In the genomic region with DNA sequence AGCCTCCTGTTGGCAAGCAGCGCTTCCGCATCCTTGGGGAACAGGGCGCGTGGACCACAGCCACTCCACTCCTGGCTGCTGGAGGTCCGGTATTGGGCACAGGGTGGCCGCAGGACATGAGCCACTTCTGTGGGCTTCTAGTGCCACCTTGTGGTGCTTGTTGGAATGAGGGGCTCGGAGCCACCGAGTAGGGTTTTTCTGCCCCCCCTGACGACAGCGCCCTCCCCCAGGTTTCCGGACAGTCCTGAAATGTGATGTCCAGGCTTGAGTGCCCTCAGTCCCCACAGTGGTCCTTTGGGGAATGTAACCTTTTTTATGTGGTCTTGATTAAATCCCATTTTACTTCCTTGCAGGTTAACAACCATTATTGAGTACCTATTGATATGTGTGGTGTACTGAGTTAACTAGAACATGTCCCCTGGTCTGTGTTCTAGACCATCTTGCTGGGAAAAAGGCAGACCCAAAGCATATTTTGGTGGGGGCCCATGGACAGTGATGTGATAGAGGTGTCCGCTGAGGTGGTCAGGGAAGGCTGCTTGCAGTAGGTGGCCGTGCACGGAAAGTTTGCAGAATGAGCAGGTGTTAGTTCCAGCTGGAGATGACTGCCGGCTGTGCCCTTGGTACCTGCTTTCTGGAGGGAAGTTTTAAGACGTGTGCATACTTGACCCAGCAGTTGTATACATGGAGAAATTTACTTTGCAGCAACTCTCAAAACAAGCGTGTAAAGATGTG, we compare ENCODE assay signal across 8 cellular contexts.
DNase-seq lines count a peak whose midpoint lies in the region; ATAC-seq and TF ChIP-seq lines count a peak whose summit lies in the region.

No MANE protein-coding gene starts in this region.

- no peak overlapping the region for H3K27ac Mint-ChIP-seq in nephron

- no peaks in the 10 kb centered on the region for H3K9me3 Mint-ChIP-seq in nephron

- peak; percentile 64 to 80 (median 72) for TF ChIP-seq CTCF in nephron (IDR thresholded peaks at IDR 0.05; ENCODE audit: unreplicated experiment in 3 of 3)

- H3K36me3 Mint-ChIP-seq in nephron (ENCODE audit: low read depth), result peaks cover 73% of the 10 kb centered on the region

- no peaks in the 10 kb centered on the region for H3K27me3 Mint-ChIP-seq in nephron (ENCODE audit: low read depth)

- peak; percentile 23 to 26 for DNase-seq in NCI-H2081 (lab: John Stamatoyannopoulos, UW)
- no peak for DNase-seq in NCI-H2081 treated with DMSO at 0.1 percent for 48 hours (lab: John Stamatoyannopoulos, UW)
- DNase-seq in NCI-H2196 (lab: John Stamatoyannopoulos, UW; ENCODE audit: unreplicated experiment), result peak; percentile 58
- peak; percentile 33 for DNase-seq in activated T-cell treated with anti-CD3 and anti-CD28 coated beads for 24 hours (ENCODE audit: low read depth)
- peak; percentile 57 for DNase-seq in fibroblast of gingiva (ENCODE audit: low read depth)
- no peak for DNase-seq in NCI-H2107 (lab: John Stamatoyannopoulos, UW)

- H3K4me1 Mint-ChIP-seq in nephron, result no peaks in the 10 kb centered on the region

- ATAC-seq in HG03159 (IDR thresholded peaks at IDR 0.05; ENCODE audit: unreplicated experiment), result no peak

- no peak overlapping the region for H3K4me3 Mint-ChIP-seq in nephron

Comparison
In these comparisons a context has a peak if more than half of its experiments do, and no peak if none do; other contexts are left out.
1. DNase-seq: peak in NCI-H2081 (2 of 2), NCI-H2196 (single experiment), activated T-cell treated with anti-CD3 and anti-CD28 coated beads for 24 hours (single experiment) and fibroblast of gingiva (single experiment); none in NCI-H2081 treated with DMSO at 0.1 percent for 48 hours (single experiment) and NCI-H2107 (single experiment).